8 cellular contexts compared by ENCODE assay signal in genomic region chr16:19884611-19885455, GRCh38. TPM values are rescaled to one million over a fixed set of nuclear protein-coding genes. Genes with fewer than 3 reads are reported as not detected.
DNase-seq lines count a peak whose midpoint lies in the region; ATAC-seq and TF ChIP-seq lines count a peak whose summit lies in the region.

A gene with protein sequence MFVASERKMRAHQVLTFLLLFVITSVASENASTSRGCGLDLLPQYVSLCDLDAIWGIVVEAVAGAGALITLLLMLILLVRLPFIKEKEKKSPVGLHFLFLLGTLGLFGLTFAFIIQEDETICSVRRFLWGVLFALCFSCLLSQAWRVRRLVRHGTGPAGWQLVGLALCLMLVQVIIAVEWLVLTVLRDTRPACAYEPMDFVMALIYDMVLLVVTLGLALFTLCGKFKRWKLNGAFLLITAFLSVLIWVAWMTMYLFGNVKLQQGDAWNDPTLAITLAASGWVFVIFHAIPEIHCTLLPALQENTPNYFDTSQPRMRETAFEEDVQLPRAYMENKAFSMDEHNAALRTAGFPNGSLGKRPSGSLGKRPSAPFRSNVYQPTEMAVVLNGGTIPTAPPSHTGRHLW (minus strand): TSS chr16:19884848. CDS start chr16:19872845, 12,003 bp downstream.

- peak within 1 kb of the TSS; percentile 76 for H3K4me3 Mint-ChIP-seq in activated naive CD8-positive, alpha-beta T cell treated with anti-CD3 and anti-CD28 coated beads for 36 hours
- peak within 1 kb of the TSS; percentile 71 for H3K4me3 Mint-ChIP-seq in osteocyte (ENCODE audit: unreplicated experiment)

- no peak for ATAC-seq in HG03439 (IDR thresholded peaks at IDR 0.05; ENCODE audit: unreplicated experiment)

- peak within 1 kb of the TSS; percentile 83 for H3K4me3 ChIP-seq in cardiac muscle cell
- H3K4me3 ChIP-seq in vagina = peak within 1 kb of the TSS; percentile 74 to 75

- H3K36me3 ChIP-seq in cardiac muscle cell = no peaks in the 10 kb centered on the region
- no peaks in the 10 kb centered on the region for H3K36me3 ChIP-seq in vagina

- DNase-seq in NCI-H82 (lab: John Stamatoyannopoulos, UW) (peak; percentile 72), NCI-H82 treated with DMSO at 0.1 percent for 48 hours (lab: John Stamatoyannopoulos, UW; ENCODE audit: unreplicated experiment) (no peak), RPMI8226 (peak; percentile 74), cardiac muscle cell (ENCODE audit: low read depth in 1 of 2, low spot score in 1 of 2) (peak; percentile 58 to 84), osteocyte (ENCODE audit: extremely low spot score, unreplicated experiment) (no peak), vagina (ENCODE audit: extremely low spot score in 2 of 2) (no peak)
- DNase-seq in activated naive CD8-positive, alpha-beta T cell treated with anti-CD3 and anti-CD28 coated beads for 36 hours = peak; percentile 43

- H3K9me3 ChIP-seq in cardiac muscle cell (ENCODE audit: low read depth) (no peaks in the 10 kb centered on the region), vagina (no peaks in the 10 kb centered on the region)

- no peak within 1 kb of the TSS for H3K27ac Mint-ChIP-seq in activated naive CD8-positive, alpha-beta T cell treated with anti-CD3 and anti-CD28 coated beads for 36 hours
- no peak within 1 kb of the TSS for H3K27ac Mint-ChIP-seq in osteocyte (ENCODE audit: unreplicated experiment)

- peaks cover 27% of the 10 kb centered on the region for H3K4me1 Mint-ChIP-seq in activated naive CD8-positive, alpha-beta T cell treated with anti-CD3 and anti-CD28 coated beads for 36 hours
- peaks cover 19% of the 10 kb centered on the region for H3K4me1 Mint-ChIP-seq in osteocyte (ENCODE audit: unreplicated experiment)

- no peak for TF ChIP-seq POLR2A in vagina (IDR thresholded peaks at IDR 0.05)

- H3K4me1 ChIP-seq in cardiac muscle cell (ENCODE audit: low read depth) (peaks cover 8% of the 10 kb centered on the region), vagina (peaks cover 40% of the 10 kb centered on the region)

- peaks cover 53% of the 10 kb centered on the region for H3K27me3 Mint-ChIP-seq in activated naive CD8-positive, alpha-beta T cell treated with anti-CD3 and anti-CD28 coated beads for 36 hours
- peaks cover 27% of the 10 kb centered on the region for H3K27me3 Mint-ChIP-seq in osteocyte (ENCODE audit: unreplicated experiment)

- no peaks in the 10 kb centered on the region for H3K27me3 ChIP-seq in cardiac muscle cell
- no peaks in the 10 kb centered on the region for H3K27me3 ChIP-seq in vagina

- H3K36me3 Mint-ChIP-seq in activated naive CD8-positive, alpha-beta T cell treated with anti-CD3 and anti-CD28 coated beads for 36 hours = no peaks in the 10 kb centered on the region
- H3K36me3 Mint-ChIP-seq in osteocyte (ENCODE audit: unreplicated experiment) = no peaks in the 10 kb centered on the region

- TF ChIP-seq CTCF in cardiac muscle cell (IDR thresholded peaks at IDR 0.05; ENCODE audit: low read depth, low read length) = no peak
- peak; percentile 23 for TF ChIP-seq CTCF in osteocyte (IDR thresholded peaks at IDR 0.05)
- no peak for TF ChIP-seq CTCF in vagina (IDR thresholded peaks at IDR 0.05)

- H3K9me3 Mint-ChIP-seq in activated naive CD8-positive, alpha-beta T cell treated with anti-CD3 and anti-CD28 coated beads for 36 hours = no peaks in the 10 kb centered on the region
- H3K9me3 Mint-ChIP-seq in osteocyte (ENCODE audit: unreplicated experiment) = no peaks in the 10 kb centered on the region

- H3K27ac ChIP-seq in cardiac muscle cell (no peak within 1 kb of the TSS), vagina (peak within 1 kb of the TSS; percentile 79)

- intact Hi-C loops in vagina (cut with DNase I) = loop anchor here (5.0 kb wide), 3 partner anchors 168 to 328 kb away; partner anchors contain the start of genes IQCK, KNOP1 and VPS35L

RNA-seq across cellular contexts. Expression of the gene that starts here (rescaled TPM):
- under 1 TPM; 0.14 to 0.30 TPM for total RNA-seq in activated naive CD8-positive, alpha-beta T cell treated with anti-CD3 and anti-CD28 coated beads for 36 hours
- 15.5 and 17.5 TPM in 2 replicates for total RNA-seq in cardiac muscle cell
- 14.7 and 21.9 TPM in 2 replicates for polyA plus RNA-seq in cardiac muscle cell
- total RNA-seq in osteocyte = 0.46 and 0.76 TPM in 2 replicates
- total RNA-seq in vagina = 44.7 TPM

Comparison
In these comparisons a context has a peak if more than half of its experiments do, and no peak if none do; other contexts are left out.
1. DNase-seq: peak in NCI-H82 (single experiment), RPMI8226 (single experiment) and cardiac muscle cell (2 of 2); none in NCI-H82 treated with DMSO at 0.1 percent for 48 hours (single experiment), osteocyte (single experiment) and vagina (0 of 2).
2. Peak in DNase-seq in activated naive CD8-positive, alpha-beta T cell treated with anti-CD3 and anti-CD28 coated beads for 36 hours; RNA of the gene not detected or under 1 TPM.